In the genomic region with DNA sequence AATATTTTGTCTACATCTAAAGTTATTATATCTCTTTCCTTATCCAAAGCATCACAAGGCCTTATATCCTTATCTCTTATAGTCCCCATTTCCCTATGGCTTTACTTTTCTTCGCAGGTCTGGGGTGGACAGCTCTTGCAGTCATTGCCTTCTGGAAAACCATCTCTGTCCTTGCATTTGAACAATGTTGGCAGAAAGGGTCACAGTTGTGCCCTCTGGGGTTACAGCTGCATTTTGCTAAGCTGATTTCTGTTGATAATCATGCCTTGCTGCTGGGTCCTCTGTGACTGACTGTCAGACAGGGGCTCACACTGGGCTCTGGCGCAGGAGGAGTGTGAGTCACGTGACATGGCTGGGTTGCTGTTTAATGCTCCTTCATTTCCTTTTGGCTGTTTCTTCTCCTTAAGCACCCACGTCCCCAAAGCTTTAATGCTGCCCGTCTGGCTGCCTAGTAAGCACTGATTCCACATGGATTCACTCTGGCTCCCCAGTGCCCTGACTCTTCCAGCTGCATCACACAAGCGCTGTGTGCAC, we compare ENCODE assay signal across 20 cellular contexts.
"Had no signal": no experiment of that assay in that cellular context is flagged by ENCODE, and none has a peak within 500 bp of the region (broad histone marks: within the 10 kb centered on the region; RNA-seq: fewer than 3 reads in every experiment).

No MANE protein-coding gene starts in this region.

- H3K27me3 ChIP-seq: right atrium auricular region, transverse colon had no signal

- H3K4me1 ChIP-seq: transverse colon had no signal

- H3K4me3 Mint-ChIP-seq: activated CD8-positive, alpha-beta T cell treated with anti-CD3 and anti-CD28 coated beads for 36 hours; activated naive CD8-positive, alpha-beta T cell treated with anti-CD3 and anti-CD28 coated beads for 36 hours; activated T-helper 17 cell treated with anti-CD3 and anti-CD28 coated beads, Interleukin-2, amount 50 U/mL, for 72 hours; immature natural killer cell; mesothelial cell of epicardium; nephron; stimulated activated naive CD8-positive, alpha-beta T cell treated with anti-CD3 and anti-CD28 coated beads, Interleukin-15, Interleukin-2, amounts not matched to agents 100 ng/mL and 50 ng/mL, for 24 hours; T-helper 2 cell treated with Interferon-gamma antibody and Interleukin-4, amounts not matched to agents 5 μg/mL and 100 μg/mL, for 36 hours had no signal

- H3K4me1 Mint-ChIP-seq: activated naive CD8-positive, alpha-beta T cell treated with anti-CD3 and anti-CD28 coated beads for 36 hours; activated T-helper 17 cell treated with anti-CD3 and anti-CD28 coated beads, Interleukin-2, amount 50 U/mL, for 72 hours; immature natural killer cell had no signal

- H3K36me3 ChIP-seq: right atrium auricular region, transverse colon had no signal

- DNase-seq: activated CD4-positive, alpha-beta T cell treated with anti-CD3 and anti-CD28 coated beads for 48 hours; activated CD4-positive, CD25-positive, alpha-beta regulatory T cell; activated CD8-positive, alpha-beta T cell treated with anti-CD3 and anti-CD28 coated beads for 36 hours; activated naive CD4-positive, alpha-beta T cell; activated naive CD8-positive, alpha-beta T cell treated with anti-CD3 and anti-CD28 coated beads for 36 hours; activated T-cell treated with anti-CD3 and anti-CD28 coated beads, Interleukin-2, amount 50 U/mL, for 1 hour; amniotic stem cell; dermis blood vessel endothelial cell; effector memory CD4-positive, alpha-beta T cell; immature natural killer cell; stimulated activated CD4-positive, alpha-beta T cell treated with anti-CD3 and anti-CD28 coated beads, Interleukin-2, amount 100 ng/mL, for 48 hours; transverse colon had no signal

- H3K4me3 ChIP-seq: right atrium auricular region, transverse colon had no signal

- ATAC-seq: activated CD8-positive, alpha-beta T cell treated with anti-CD3 and anti-CD28 coated beads for 36 hours; activated T-helper 17 cell treated with anti-CD3 and anti-CD28 coated beads, Interleukin-2, amount 50 U/mL, for 72 hours had no signal

- H3K36me3 Mint-ChIP-seq: activated naive CD8-positive, alpha-beta T cell treated with anti-CD3 and anti-CD28 coated beads for 36 hours; immature natural killer cell; mesothelial cell of epicardium had no signal

- FAIRE-seq: TTC549 had no signal

- H3K9me3 ChIP-seq: right atrium auricular region, transverse colon had no signal

- H3K9me3 Mint-ChIP-seq: activated CD8-positive, alpha-beta T cell treated with anti-CD3 and anti-CD28 coated beads for 36 hours; activated naive CD8-positive, alpha-beta T cell treated with anti-CD3 and anti-CD28 coated beads for 36 hours; activated T-helper 17 cell treated with anti-CD3 and anti-CD28 coated beads, Interleukin-2, amount 50 U/mL, for 72 hours; mesothelial cell of epicardium; nephron; stimulated activated naive CD8-positive, alpha-beta T cell treated with anti-CD3 and anti-CD28 coated beads, Interleukin-15, Interleukin-2, amounts not matched to agents 100 ng/mL and 50 ng/mL, for 24 hours; T-helper 2 cell treated with Interferon-gamma antibody and Interleukin-4, amounts not matched to agents 5 μg/mL and 100 μg/mL, for 36 hours had no signal

- H3K27ac Mint-ChIP-seq: activated CD8-positive, alpha-beta T cell treated with anti-CD3 and anti-CD28 coated beads for 36 hours; activated naive CD8-positive, alpha-beta T cell treated with anti-CD3 and anti-CD28 coated beads for 36 hours; activated T-helper 17 cell treated with anti-CD3 and anti-CD28 coated beads, Interleukin-2, amount 50 U/mL, for 72 hours; immature natural killer cell; mesothelial cell of epicardium; nephron; progenitor cell of endocrine pancreas; stimulated activated naive CD8-positive, alpha-beta T cell treated with anti-CD3 and anti-CD28 coated beads, Interleukin-15, Interleukin-2, amounts not matched to agents 100 ng/mL and 50 ng/mL, for 24 hours; T-helper 2 cell treated with Interferon-gamma antibody and Interleukin-4, amounts not matched to agents 5 μg/mL and 100 μg/mL, for 36 hours had no signal

- H3K27ac ChIP-seq: right atrium auricular region, transverse colon had no signal

- H3K27me3 Mint-ChIP-seq: progenitor cell of endocrine pancreas had no signal
